ENCODE assay signal across 1 cellular context in the genomic region with DNA sequence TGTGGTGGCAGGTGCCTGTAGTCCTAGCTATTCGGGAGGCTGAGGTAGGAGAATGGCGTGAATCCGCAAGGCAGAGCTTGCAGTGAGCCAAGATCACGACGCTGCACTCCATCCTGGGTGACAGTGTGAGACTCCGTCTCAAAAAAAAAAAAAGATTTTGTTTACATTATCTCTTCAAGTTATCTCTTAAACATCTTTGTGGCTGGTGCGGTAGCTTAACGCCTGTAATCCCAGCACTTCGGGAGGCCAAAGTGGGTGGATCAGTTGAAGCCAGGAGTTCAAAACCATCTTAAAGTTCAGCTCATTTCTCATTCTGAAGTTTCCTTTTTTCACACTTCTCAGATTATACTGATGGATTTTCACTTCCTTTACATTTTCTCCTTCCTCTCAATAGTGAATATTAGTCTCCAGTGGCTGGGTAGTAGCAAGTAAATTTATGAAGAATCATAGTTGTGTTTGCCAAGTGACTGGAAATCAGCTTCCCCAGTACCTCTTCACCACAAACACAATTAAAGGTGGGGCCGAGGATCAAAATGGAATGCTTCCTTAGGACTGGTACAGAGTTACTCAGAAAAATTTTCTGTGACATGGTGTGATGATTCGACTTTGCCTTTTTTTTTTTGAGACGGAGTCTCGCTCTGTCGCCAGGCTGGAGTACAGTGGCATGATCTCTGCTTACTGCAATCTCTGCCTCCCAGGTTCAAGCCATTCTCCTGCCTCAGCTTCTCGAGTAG.
TF ChIP-seq lines count a peak whose summit lies in the region.

No MANE protein-coding gene starts in this region.

TF ChIP-seq in HepG2, 621 proteins besides CTCF, POLR2A, EP300 and RAD21:
- TF ChIP-seq GTF2F1 (IDR thresholded peaks at IDR 0.05; ENCODE audit: low read length), result no peak
- TF ChIP-seq SYNCRIP (IDR thresholded peaks at IDR 0.05; ENCODE audit: insufficient read depth, low read depth, low read length), result no peak
- TF ChIP-seq ZNF563 (CRISPR knock-in tag; IDR thresholded peaks at IDR 0.05), result no peak
- TF ChIP-seq ZNF878 (CRISPR knock-in tag; IDR thresholded peaks at IDR 0.05), result no peak
- no peak for TF ChIP-seq ZSCAN21 (CRISPR knock-in tag; IDR thresholded peaks at IDR 0.05; ENCODE audit: borderline replicate concordance)
- TF ChIP-seq, protein P1, sequence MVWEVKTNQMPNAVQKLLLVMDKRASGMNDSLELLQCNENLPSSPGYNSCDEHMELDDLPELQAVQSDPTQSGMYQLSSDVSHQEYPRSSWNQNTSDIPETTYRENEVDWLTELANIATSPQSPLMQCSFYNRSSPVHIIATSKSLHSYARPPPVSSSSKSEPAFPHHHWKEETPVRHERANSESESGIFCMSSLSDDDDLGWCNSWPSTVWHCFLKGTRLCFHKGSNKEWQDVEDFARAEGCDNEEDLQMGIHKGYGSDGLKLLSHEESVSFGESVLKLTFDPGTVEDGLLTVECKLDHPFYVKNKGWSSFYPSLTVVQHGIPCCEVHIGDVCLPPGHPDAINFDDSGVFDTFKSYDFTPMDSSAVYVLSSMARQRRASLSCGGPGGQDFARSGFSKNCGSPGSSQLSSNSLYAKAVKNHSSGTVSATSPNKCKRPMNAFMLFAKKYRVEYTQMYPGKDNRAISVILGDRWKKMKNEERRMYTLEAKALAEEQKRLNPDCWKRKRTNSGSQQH (CRISPR knock-in tag; IDR thresholded peaks at IDR 0.05; ENCODE audit: low read depth), result no peak
- TF ChIP-seq RELA (CRISPR knock-in tag; IDR thresholded peaks at IDR 0.05), result no peak
- no peak for TF ChIP-seq ZNF740 (CRISPR knock-in tag; IDR thresholded peaks at IDR 0.05)
- no peak for TF ChIP-seq HOXA7 (CRISPR knock-in tag; IDR thresholded peaks at IDR 0.05)
- TF ChIP-seq, protein P2, sequence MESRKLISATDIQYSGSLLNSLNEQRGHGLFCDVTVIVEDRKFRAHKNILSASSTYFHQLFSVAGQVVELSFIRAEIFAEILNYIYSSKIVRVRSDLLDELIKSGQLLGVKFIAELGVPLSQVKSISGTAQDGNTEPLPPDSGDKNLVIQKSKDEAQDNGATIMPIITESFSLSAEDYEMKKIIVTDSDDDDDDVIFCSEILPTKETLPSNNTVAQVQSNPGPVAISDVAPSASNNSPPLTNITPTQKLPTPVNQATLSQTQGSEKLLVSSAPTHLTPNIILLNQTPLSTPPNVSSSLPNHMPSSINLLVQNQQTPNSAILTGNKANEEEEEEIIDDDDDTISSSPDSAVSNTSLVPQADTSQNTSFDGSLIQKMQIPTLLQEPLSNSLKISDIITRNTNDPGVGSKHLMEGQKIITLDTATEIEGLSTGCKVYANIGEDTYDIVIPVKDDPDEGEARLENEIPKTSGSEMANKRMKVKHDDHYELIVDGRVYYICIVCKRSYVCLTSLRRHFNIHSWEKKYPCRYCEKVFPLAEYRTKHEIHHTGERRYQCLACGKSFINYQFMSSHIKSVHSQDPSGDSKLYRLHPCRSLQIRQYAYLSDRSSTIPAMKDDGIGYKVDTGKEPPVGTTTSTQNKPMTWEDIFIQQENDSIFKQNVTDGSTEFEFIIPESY (CRISPR knock-in tag; IDR thresholded peaks at IDR 0.05), result no peak
- no peak for TF ChIP-seq KDM3A (CRISPR knock-in tag; IDR thresholded peaks at IDR 0.05; ENCODE audit: low read depth)
